In the genomic region with DNA sequence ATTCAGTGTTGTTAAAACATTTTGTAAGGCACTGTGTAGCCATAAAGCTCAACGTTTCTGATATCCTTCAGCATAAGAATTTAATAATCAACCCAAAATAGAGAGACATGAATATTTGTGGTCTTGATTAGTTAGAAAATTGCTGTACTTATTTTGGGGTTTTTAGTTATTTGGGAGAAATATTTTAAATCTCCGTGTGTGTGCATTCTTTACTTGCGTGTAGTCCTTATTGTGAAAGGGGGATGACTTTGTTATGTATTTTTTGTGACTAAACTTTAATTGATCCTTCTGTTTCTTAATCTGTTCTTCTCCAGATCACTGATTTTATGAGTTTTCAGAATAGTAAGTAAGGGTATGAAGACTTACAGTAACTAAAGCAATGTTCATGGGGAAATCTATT, we compare ENCODE assay signal across 15 cellular contexts.
"Had no signal": no experiment of that assay in that cellular context is flagged by ENCODE, and none has a peak within 500 bp of the region (broad histone marks: within the 10 kb centered on the region; RNA-seq: fewer than 3 reads in every experiment).

No MANE protein-coding gene starts in this region.

- H3K9me3 ChIP-seq: adrenal gland, gastroesophageal sphincter, heart left ventricle, right atrium auricular region, stomach had no signal

- H3K27ac ChIP-seq: adrenal gland, gastroesophageal sphincter, heart left ventricle, right atrium auricular region, skin epidermis, stomach had no signal

- DNase-seq: activated CD4-positive, alpha-beta T cell treated with anti-CD3 and anti-CD28 coated beads for 36 hours; activated CD4-positive, alpha-beta T cell treated with anti-CD3 and anti-CD28 coated beads, Interleukin-2, amount 50 U/mL, for 48 hours; activated gamma-delta T cell treated with Interleukin-2 at 50 U/mL for 16 hours; adrenal gland; cerebellar nuclear complex; cortex of kidney; erythroblast; heart left ventricle; kidney; nucleus accumbens; stomach had no signal

- H3K4me1 ChIP-seq: right atrium auricular region had no signal

- H3K4me3 ChIP-seq: adrenal gland, gastroesophageal sphincter, heart left ventricle, lung, right atrium auricular region, skin epidermis, stomach had no signal

- H3K27me3 ChIP-seq: adrenal gland, gastroesophageal sphincter, heart left ventricle, right atrium auricular region, stomach had no signal

- H3K36me3 ChIP-seq: adrenal gland, gastroesophageal sphincter, right atrium auricular region had no signal
